In genomic region chr9:81892440-81892839, GRCh38 we compare ENCODE assay signal across 1 cellular context.
TF ChIP-seq lines count a peak whose summit lies in the region.

No MANE protein-coding gene starts in this region.

TF ChIP-seq in A549, 52 proteins besides CTCF, POLR2A, EP300 and RAD21 (continued from another document):
- no peak for TF ChIP-seq ZC3H11A (IDR thresholded peaks at IDR 0.05)
- no peak for TF ChIP-seq POLR2AphosphoS2 (conservative IDR thresholded peaks at IDR 0.05; ENCODE audit: low read length)
- TF ChIP-seq HOXA7 (CRISPR knock-in tag; IDR thresholded peaks at IDR 0.05), result no peak
- no peak for TF ChIP-seq CHD4 (IDR thresholded peaks at IDR 0.05; ENCODE audit: borderline replicate concordance)
- TF ChIP-seq HOXB13 (CRISPR knock-in tag; IDR thresholded peaks at IDR 0.05; ENCODE audit: low read depth), result no peak
- TF ChIP-seq FOSL2 (IDR thresholded peaks at IDR 0.05), result no peak
- no peak for TF ChIP-seq FOSL2 (CRISPR knock-in tag; IDR thresholded peaks at IDR 0.05)
- TF ChIP-seq SREBF2 (IDR thresholded peaks at IDR 0.05), result no peak
- no peak for TF ChIP-seq NPAS2 (CRISPR knock-in tag; IDR thresholded peaks at IDR 0.05; ENCODE audit: borderline replicate concordance)
- TF ChIP-seq ZFP36 (IDR thresholded peaks at IDR 0.05; ENCODE audit: borderline replicate concordance, partially characterized antibody), result no peak
- TF ChIP-seq NFE2L2 (conservative IDR thresholded peaks at IDR 0.05; ENCODE audit: low read length), result no peak
- TF ChIP-seq PHF8 (IDR thresholded peaks at IDR 0.05; ENCODE audit: borderline replicate concordance, low read depth), result no peak
- TF ChIP-seq MAZ (IDR thresholded peaks at IDR 0.05; ENCODE audit: borderline replicate concordance, low read depth, low read length), result no peak
- no peak for TF ChIP-seq REST (IDR thresholded peaks at IDR 0.05)
TF ChIP-seq in A549: peak in this region for 0.
